21 cellular contexts compared by ENCODE assay signal in the genomic region with DNA sequence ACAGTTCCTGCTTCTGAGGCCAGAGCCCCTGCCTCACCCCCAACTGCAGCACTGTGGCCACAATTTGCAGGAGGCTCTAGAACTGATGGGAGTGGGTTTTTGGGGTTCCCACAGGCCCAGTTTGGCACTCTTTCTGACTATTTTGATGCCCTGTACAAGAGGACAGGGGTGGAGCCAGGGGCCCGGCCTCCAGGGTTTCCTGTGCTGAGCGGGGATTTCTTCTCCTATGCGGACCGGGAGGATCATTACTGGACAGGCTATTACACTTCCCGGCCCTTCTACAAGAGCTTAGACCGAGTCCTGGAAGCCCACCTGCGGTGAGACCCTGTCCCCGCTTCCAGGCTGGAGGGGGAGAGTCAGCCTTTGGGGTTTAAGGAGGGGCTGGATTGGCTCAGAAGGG. TPM values are rescaled to one million over a fixed set of nuclear protein-coding genes. Genes with fewer than 3 reads are reported as not detected.
"Had no signal": no experiment of that assay in that cellular context is flagged by ENCODE, and none has a peak within 500 bp of the region (broad histone marks: within the 10 kb centered on the region; RNA-seq: fewer than 3 reads in every experiment).

No MANE protein-coding gene starts in this region.

- H3K27ac Mint-ChIP-seq: dendritic cell treated with granulocyte-macrophage colony-stimulating factor and Interleukin-4, amounts not matched to agents 40 ng/mL and 50 ng/mL, for 4 days; natural killer cell; type B pancreatic cell had no signal

- H3K36me3 Mint-ChIP-seq: natural killer cell had no signal

- H3K4me1 ChIP-seq: colonic mucosa, thyroid gland had no signal

- ATAC-seq: left lung; lower lobe of right lung; natural killer cell; pancreas; right lobe of liver; stimulated activated naive CD8-positive, alpha-beta T cell treated with anti-CD3 and anti-CD28 coated beads, Interleukin-15, amount 100 ng/mL, for 72 hours had no signal

- H3K27me3 Mint-ChIP-seq: central memory CD8-positive, alpha-beta T cell; dendritic cell treated with granulocyte-macrophage colony-stimulating factor and Interleukin-4, amounts not matched to agents 40 ng/mL and 50 ng/mL, for 4 days; stimulated activated naive CD8-positive, alpha-beta T cell treated with anti-CD3 and anti-CD28 coated beads, Interleukin-15, amount 100 ng/mL, for 72 hours; type B pancreatic cell had no signal

- H3K27me3 ChIP-seq: colonic mucosa, left lung, pancreas, right lobe of liver, thyroid gland had no signal

- DNase-seq: colonic mucosa; left lung; natural killer cell; retina; small intestine; stimulated activated CD4-positive, alpha-beta T cell treated with anti-CD3 and anti-CD28 coated beads, Interleukin-12 subunit alpha, Interleukin-12 subunit beta, amount 100 ng/mL, for 4 hours; stimulated activated CD4-positive, alpha-beta T cell treated with anti-CD3 and anti-CD28 coated beads, Interleukin-1b, Interleukin-23, amount 100 ng/mL, for 48 hours; stimulated activated CD4-positive, alpha-beta T cell treated with anti-CD3 and anti-CD28 coated beads, Interleukin-4, amount 100 ng/mL, for 1 hour; stimulated activated CD8-positive, alpha-beta memory T cell treated with anti-CD3 and anti-CD28 coated beads, Interleukin-4, amount 100 ng/mL, for 48 hours; stimulated activated naive CD4-positive, alpha-beta T cell; stimulated activated naive CD8-positive, alpha-beta T cell treated with anti-CD3 and anti-CD28 coated beads, Interleukin-15, amount 100 ng/mL, for 72 hours; thyroid gland had no signal

- H3K27ac ChIP-seq: colonic mucosa, left lung, lower lobe of right lung, pancreas, right lobe of liver, thyroid gland had no signal

- H3K9me3 Mint-ChIP-seq: central memory CD8-positive, alpha-beta T cell; dendritic cell treated with granulocyte-macrophage colony-stimulating factor and Interleukin-4, amounts not matched to agents 40 ng/mL and 50 ng/mL, for 4 days; natural killer cell; stimulated activated naive CD8-positive, alpha-beta T cell treated with anti-CD3 and anti-CD28 coated beads, Interleukin-15, amount 100 ng/mL, for 72 hours; type B pancreatic cell had no signal

- H3K4me3 ChIP-seq: colonic mucosa, left lung, lower lobe of right lung, pancreas, right lobe of liver, thyroid gland had no signal

- H3K9me3 ChIP-seq: colonic mucosa, left lung, lower lobe of right lung, pancreas, right lobe of liver, thyroid gland had no signal

- H3K4me3 Mint-ChIP-seq: central memory CD8-positive, alpha-beta T cell; dendritic cell treated with granulocyte-macrophage colony-stimulating factor and Interleukin-4, amounts not matched to agents 40 ng/mL and 50 ng/mL, for 4 days; natural killer cell; stimulated activated naive CD8-positive, alpha-beta T cell treated with anti-CD3 and anti-CD28 coated beads, Interleukin-15, amount 100 ng/mL, for 72 hours; type B pancreatic cell had no signal

- FAIRE-seq: frontal cortex, keratinocyte, pancreas, small intestine had no signal

RNA-seq across cellular contexts. Expression of a gene that starts 25.7 kb away (rescaled TPM):
- polyA plus RNA-seq: neural cell had no signal
